Comparison of ENCODE assay signal across 7 cellular contexts in the genomic region with DNA sequence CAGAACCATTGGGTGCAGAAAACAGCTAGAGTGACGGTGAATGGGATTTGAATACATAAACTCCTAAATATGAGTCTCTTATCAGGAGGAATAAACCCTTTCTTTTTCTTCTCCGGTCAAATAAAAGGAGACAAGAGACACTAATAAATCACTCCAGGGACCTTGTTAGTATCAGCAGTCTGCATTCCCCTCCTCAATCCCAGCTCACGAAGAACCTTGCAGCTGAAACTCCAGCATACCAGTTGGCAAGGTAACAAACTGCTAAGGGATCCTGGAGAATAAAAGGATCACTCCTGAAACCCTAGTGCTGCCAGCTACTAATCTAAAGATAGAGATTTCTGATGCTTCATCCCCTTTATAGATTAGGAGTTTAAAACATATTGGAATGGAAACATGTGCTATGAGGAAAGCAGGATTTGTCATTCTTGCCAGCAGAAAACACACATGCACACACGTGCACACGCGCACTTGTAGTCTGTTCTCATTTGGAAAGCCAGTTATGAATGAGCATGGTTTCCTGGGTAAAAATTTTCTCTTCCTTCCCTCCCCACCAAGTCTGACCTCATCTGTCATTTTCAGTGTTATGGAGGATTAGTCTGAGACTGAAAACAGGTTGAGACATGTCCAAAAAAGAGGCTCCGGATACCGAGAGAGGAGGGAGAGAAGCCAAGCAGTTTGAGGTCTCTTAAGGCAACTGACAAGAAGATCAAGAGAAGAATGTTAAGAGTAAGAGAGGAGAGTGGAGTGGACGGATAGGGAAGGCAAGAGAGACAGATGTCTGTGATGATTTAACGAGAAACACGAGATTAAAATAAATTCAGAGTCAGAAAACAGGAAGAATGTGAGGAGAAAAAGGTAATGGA. TPM values are rescaled to one million over a fixed set of nuclear protein-coding genes. Genes with fewer than 3 reads are reported as not detected.
DNase-seq lines count a peak whose midpoint lies in the region; ATAC-seq, FAIRE-seq and TF ChIP-seq lines count a peak whose summit lies in the region.

No MANE protein-coding gene starts in this region.

- peaks cover 0 to 4% (median 4%) of the 10 kb centered on the region in 3 donors for H3K4me1 ChIP-seq in pancreas

- peak; percentile 53 for ATAC-seq in GM21423 (IDR thresholded peaks at IDR 0.05; ENCODE audit: unreplicated experiment)
- ATAC-seq in HG03571 (IDR thresholded peaks at IDR 0.05; ENCODE audit: unreplicated experiment) = peak; percentile 72
- ATAC-seq in WTC11 = no peak
- no peak for ATAC-seq in pancreas

- H3K27me3 ChIP-seq in pancreas = no peaks in the 10 kb centered on the region

- no peaks in the 10 kb centered on the region for H3K36me3 Mint-ChIP-seq in WTC11

- CTCF ChIA-PET in WTC11 (lab: Charles Lee) = interaction anchor here (0.6 to 4.0 kb wide), 5 partner anchors 9 to 181 kb away, joined by 3 to 24 read pairs (median 4); no protein-coding TSS in a partner anchor

- H3K36me3 ChIP-seq in pancreas = no peaks in the 10 kb centered on the region

- no peak overlapping the region for H3K27ac ChIP-seq in pancreas

- POLR2A ChIA-PET in WTC11 (lab: Charles Lee) = interaction anchor here (1.3 to 1.5 kb wide), 2 partner anchors 10 to 29 kb away, joined by 3 to 11 read pairs; no protein-coding TSS in a partner anchor

- H3K4me3 Mint-ChIP-seq in WTC11 = peak overlapping the region; percentile 19

- WGBS in pancreas, 2 donors = 47 to 54% methylated on average over 11 of the region's 11 CpGs

- H3K9me3 Mint-ChIP-seq in WTC11 = 0 out of 2 replicates have a peak, but pooled peaks cover 3% of the 10 kb centered on the region

- in situ Hi-C loops in GM13977 (cut with MboI; ENCODE audit: low pct_unique_long_range_greater_than_20kb, low sequenced_read_pairs, unreplicated experiment) = no loop called here

- H3K27ac Mint-ChIP-seq in WTC11 = peak overlapping the region; percentile 2; the same call in 1 of the 2 replicates

- FAIRE-seq in pancreas (lab: Jason Lieb, UNC) = no peak

- TF ChIP-seq CTCF in GM13977 (IDR thresholded peaks at IDR 0.05; ENCODE audit: extremely low read depth, insufficient read depth, missing control alignments) (no peak), WTC11 (IDR thresholded peaks at IDR 0.05) (no peak), pancreas (IDR thresholded peaks at IDR 0.05) (no peak)

- intact Hi-C loops in pancreas (cut with DNase I) = no loop called here

- no peaks in the 10 kb centered on the region for H3K9me3 ChIP-seq in pancreas

- peaks cover 66% of the 10 kb centered on the region for H3K27me3 Mint-ChIP-seq in WTC11 (ENCODE audit: low read depth)

- H3K4me3 ChIP-seq in pancreas = no peak overlapping the region

- H3K4me1 Mint-ChIP-seq in WTC11 = peaks cover 97% of the 10 kb centered on the region

- DNase-seq in GM13977 (ENCODE audit: low spot score) = peak; percentile 61
- DNase-seq in WTC11 (ENCODE audit: low spot score) = no peak
- peak; percentile 93 for DNase-seq in iris pigment epithelial cell (ENCODE audit: low read depth)
- DNase-seq in pancreas = no peak
- no peak for DNase-seq in cortex of kidney (lab: John Stamatoyannopoulos, UW)

TF ChIP-seq in WTC11, 78 proteins besides CTCF, POLR2A, EP300 and RAD21:
- TF ChIP-seq NR2C2 (CRISPR knock-in tag; IDR thresholded peaks at IDR 0.05) (no peak), KAT7 (CRISPR knock-in tag; IDR thresholded peaks at IDR 0.05; ENCODE audit: borderline replicate concordance) (no peak), OVOL2 (CRISPR knock-in tag; IDR thresholded peaks at IDR 0.05; ENCODE audit: borderline replicate concordance) (no peak), NR3C1 (CRISPR knock-in tag; conservative IDR thresholded peaks at IDR 0.05; ENCODE audit: low read depth) (no peak), SP1 (CRISPR knock-in tag; conservative IDR thresholded peaks at IDR 0.05) (no peak), ESRRA (CRISPR knock-in tag; IDR thresholded peaks at IDR 0.05; ENCODE audit: borderline replicate concordance) (no peak), ZNF671 (CRISPR knock-in tag; IDR thresholded peaks at IDR 0.05) (no peak), GABPB1 (CRISPR knock-in tag; IDR thresholded peaks at IDR 0.05) (no peak)
- TF ChIP-seq, protein P1, sequence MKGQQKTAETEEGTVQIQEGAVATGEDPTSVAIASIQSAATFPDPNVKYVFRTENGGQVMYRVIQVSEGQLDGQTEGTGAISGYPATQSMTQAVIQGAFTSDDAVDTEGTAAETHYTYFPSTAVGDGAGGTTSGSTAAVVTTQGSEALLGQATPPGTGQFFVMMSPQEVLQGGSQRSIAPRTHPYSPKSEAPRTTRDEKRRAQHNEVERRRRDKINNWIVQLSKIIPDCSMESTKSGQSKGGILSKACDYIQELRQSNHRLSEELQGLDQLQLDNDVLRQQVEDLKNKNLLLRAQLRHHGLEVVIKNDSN (CRISPR knock-in tag; IDR thresholded peaks at IDR 0.05) = no peak
- TF ChIP-seq, protein P2, sequence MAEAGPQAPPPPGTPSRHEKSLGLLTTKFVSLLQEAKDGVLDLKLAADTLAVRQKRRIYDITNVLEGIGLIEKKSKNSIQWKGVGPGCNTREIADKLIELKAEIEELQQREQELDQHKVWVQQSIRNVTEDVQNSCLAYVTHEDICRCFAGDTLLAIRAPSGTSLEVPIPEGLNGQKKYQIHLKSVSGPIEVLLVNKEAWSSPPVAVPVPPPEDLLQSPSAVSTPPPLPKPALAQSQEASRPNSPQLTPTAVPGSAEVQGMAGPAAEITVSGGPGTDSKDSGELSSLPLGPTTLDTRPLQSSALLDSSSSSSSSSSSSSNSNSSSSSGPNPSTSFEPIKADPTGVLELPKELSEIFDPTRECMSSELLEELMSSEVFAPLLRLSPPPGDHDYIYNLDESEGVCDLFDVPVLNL (CRISPR knock-in tag; IDR thresholded peaks at IDR 0.05; ENCODE audit: borderline replicate concordance, low read depth) = no peak
- TF ChIP-seq, protein P3, sequence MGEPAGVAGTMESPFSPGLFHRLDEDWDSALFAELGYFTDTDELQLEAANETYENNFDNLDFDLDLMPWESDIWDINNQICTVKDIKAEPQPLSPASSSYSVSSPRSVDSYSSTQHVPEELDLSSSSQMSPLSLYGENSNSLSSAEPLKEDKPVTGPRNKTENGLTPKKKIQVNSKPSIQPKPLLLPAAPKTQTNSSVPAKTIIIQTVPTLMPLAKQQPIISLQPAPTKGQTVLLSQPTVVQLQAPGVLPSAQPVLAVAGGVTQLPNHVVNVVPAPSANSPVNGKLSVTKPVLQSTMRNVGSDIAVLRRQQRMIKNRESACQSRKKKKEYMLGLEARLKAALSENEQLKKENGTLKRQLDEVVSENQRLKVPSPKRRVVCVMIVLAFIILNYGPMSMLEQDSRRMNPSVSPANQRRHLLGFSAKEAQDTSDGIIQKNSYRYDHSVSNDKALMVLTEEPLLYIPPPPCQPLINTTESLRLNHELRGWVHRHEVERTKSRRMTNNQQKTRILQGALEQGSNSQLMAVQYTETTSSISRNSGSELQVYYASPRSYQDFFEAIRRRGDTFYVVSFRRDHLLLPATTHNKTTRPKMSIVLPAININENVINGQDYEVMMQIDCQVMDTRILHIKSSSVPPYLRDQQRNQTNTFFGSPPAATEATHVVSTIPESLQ (CRISPR knock-in tag; IDR thresholded peaks at IDR 0.05) = no peak
- TF ChIP-seq, protein P4, sequence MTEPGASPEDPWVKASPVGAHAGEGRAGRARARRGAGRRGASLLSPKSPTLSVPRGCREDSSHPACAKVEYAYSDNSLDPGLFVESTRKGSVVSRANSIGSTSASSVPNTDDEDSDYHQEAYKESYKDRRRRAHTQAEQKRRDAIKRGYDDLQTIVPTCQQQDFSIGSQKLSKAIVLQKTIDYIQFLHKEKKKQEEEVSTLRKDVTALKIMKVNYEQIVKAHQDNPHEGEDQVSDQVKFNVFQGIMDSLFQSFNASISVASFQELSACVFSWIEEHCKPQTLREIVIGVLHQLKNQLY (CRISPR knock-in tag; IDR thresholded peaks at IDR 0.05) = no peak

RNA-seq across cellular contexts. Expression of a gene that starts 10.9 kb away (rescaled TPM):
- 14.2 to 18.2 TPM (median 14.3 TPM) in 3 replicates for total RNA-seq in WTC11 (2021)
- total RNA-seq in pancreas = 1 to 10 TPM; 2.6 to 6.8 (median 3.5) TPM
- polyA plus RNA-seq in pancreas = 1 to 10 TPM; 2.3 to 2.8 TPM

Comparison
In these comparisons a context has a peak if more than half of its experiments do, and no peak if none do; other contexts are left out.
1. DNase-seq: peak in GM13977 (single experiment) and iris pigment epithelial cell (single experiment); none in WTC11 (single experiment), pancreas (0 of 6) and cortex of kidney (single experiment).
2. ATAC-seq: peak in GM21423 (single experiment) and HG03571 (single experiment); none in WTC11 (single experiment) and pancreas (0 of 4).